ENCODE assay signal across 1 cellular context in genomic region chr14:22118894-22119477, GRCh38.
TF ChIP-seq lines count a peak whose summit lies in the region.

No MANE protein-coding gene starts in this region.

TF ChIP-seq in IMR-90, 13 proteins besides CTCF, POLR2A, EP300 and RAD21:
- no peak for TF ChIP-seq CEBPB (IDR thresholded peaks at IDR 0.05; ENCODE audit: low read depth, low read length)
- TF ChIP-seq USF2 (IDR thresholded peaks at IDR 0.05; ENCODE audit: low read depth, low read length), result no peak
- TF ChIP-seq RFX5 (IDR thresholded peaks at IDR 0.05; ENCODE audit: low read depth, low read length), result no peak
- TF ChIP-seq RCOR1 (IDR thresholded peaks at IDR 0.05; ENCODE audit: insufficient replicate concordance, low read length), result no peak
- no peak for TF ChIP-seq BHLHE40 (IDR thresholded peaks at IDR 0.05; ENCODE audit: low read depth, low read length)
- TF ChIP-seq MXI1 (IDR thresholded peaks at IDR 0.05; ENCODE audit: borderline replicate concordance, low read depth, low read length), result no peak
- peak; percentile 39; the same call in 1 of the 2 replicates for TF ChIP-seq FOS (IDR thresholded peaks at IDR 0.05; ENCODE audit: low read depth, low read length)
TF ChIP-seq in IMR-90: peak in this region for 1.
